16 cellular contexts compared by ENCODE assay signal in the genomic region with DNA sequence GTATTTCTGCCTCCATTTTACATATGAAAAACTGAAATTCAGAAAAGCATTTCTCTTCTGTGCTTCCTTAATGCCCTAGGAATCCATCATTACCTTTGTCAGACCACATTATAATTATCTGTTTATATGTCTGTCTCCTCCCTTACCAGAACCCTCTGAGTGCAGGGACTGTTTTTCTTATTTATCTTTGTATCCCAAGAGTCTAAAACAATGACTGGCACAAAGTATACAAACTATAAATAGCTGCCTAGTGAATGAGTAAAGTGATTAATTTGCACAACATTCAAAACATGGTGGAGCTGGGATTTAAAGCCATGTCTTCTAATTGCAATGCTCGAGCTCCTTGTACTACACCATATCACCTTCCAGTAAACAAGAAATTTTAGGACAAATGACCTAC. TPM values are rescaled to one million over a fixed set of nuclear protein-coding genes. Genes with fewer than 3 reads are reported as not detected.
"Had no signal": no experiment of that assay in that cellular context is flagged by ENCODE, and none has a peak within 500 bp of the region (broad histone marks: within the 10 kb centered on the region; RNA-seq: fewer than 3 reads in every experiment).

No MANE protein-coding gene starts in this region.

- H3K27me3 Mint-ChIP-seq: activated CD8-positive, alpha-beta memory T cell treated with anti-CD3 and anti-CD28 coated beads, Interleukin-2, amount 10 ng/mL, durations not matched to agents 7 days and 5 days; activated naive CD8-positive, alpha-beta T cell; natural killer cell treated with Interleukin-12 subunit alpha and Interleukin-12 subunit beta and Interleukin-15 and Interleukin-18, amount 100 ng/mL, for 72 hours; progenitor cell of endocrine pancreas had no signal

- H3K27ac ChIP-seq: right lobe of liver, transverse colon had no signal

- H3K27me3 ChIP-seq: right lobe of liver, transverse colon had no signal

- H3K27ac Mint-ChIP-seq: activated CD8-positive, alpha-beta memory T cell treated with anti-CD3 and anti-CD28 coated beads, Interleukin-2, amount 10 ng/mL, durations not matched to agents 7 days and 5 days; natural killer cell treated with Interleukin-12 subunit alpha and Interleukin-12 subunit beta and Interleukin-15 and Interleukin-18, amount 100 ng/mL, for 72 hours; progenitor cell of endocrine pancreas; T-helper 2 cell treated with Interferon-gamma antibody and Interleukin-4, amounts not matched to agents 5 μg/mL and 100 μg/mL, for 36 hours had no signal

- ATAC-seq: activated CD8-positive, alpha-beta memory T cell treated with anti-CD3 and anti-CD28 coated beads, Interleukin-2, amount 10 ng/mL, durations not matched to agents 7 days and 5 days; activated T-cell treated with anti-CD3 and anti-CD28 coated beads, Interleukin-2, amount 50 U/mL, for 4 hours; natural killer cell treated with Interleukin-12 subunit alpha and Interleukin-12 subunit beta and Interleukin-15 and Interleukin-18, amount 100 ng/mL, for 72 hours; right lobe of liver had no signal

- H3K9me3 ChIP-seq: right lobe of liver, transverse colon had no signal

- H3K4me1 ChIP-seq: transverse colon had no signal

- H3K4me1 Mint-ChIP-seq: activated CD8-positive, alpha-beta memory T cell treated with anti-CD3 and anti-CD28 coated beads, Interleukin-2, amount 10 ng/mL, durations not matched to agents 7 days and 5 days had no signal

- DNase-seq: activated CD4-positive, alpha-beta T cell treated with anti-CD3 and anti-CD28 coated beads for 1 hour; activated CD4-positive, alpha-beta T cell treated with anti-CD3 and anti-CD28 coated beads, Interleukin-2, amount 50 U/mL, for 48 hours; activated CD8-positive, alpha-beta memory T cell treated with anti-CD3 and anti-CD28 coated beads, Interleukin-2, amount 10 ng/mL, durations not matched to agents 7 days and 5 days; activated gamma-delta T cell; activated T-cell treated with anti-CD3 and anti-CD28 coated beads, Interleukin-2, amount 50 U/mL, for 4 hours; anterior cingulate cortex; nucleus accumbens; right lobe of liver; stimulated activated naive CD4-positive, alpha-beta T cell; substantia nigra; transverse colon had no signal

- H3K9me3 Mint-ChIP-seq: activated T-cell treated with anti-CD3 and anti-CD28 coated beads, Interleukin-2, amount 50 U/mL, for 4 hours; natural killer cell treated with Interleukin-12 subunit alpha and Interleukin-12 subunit beta and Interleukin-15 and Interleukin-18, amount 100 ng/mL, for 72 hours; T-helper 2 cell treated with Interferon-gamma antibody and Interleukin-4, amounts not matched to agents 5 μg/mL and 100 μg/mL, for 36 hours had no signal

- H3K4me3 ChIP-seq: right lobe of liver, transverse colon had no signal

- H3K4me3 Mint-ChIP-seq: activated CD8-positive, alpha-beta memory T cell treated with anti-CD3 and anti-CD28 coated beads, Interleukin-2, amount 10 ng/mL, durations not matched to agents 7 days and 5 days; activated naive CD8-positive, alpha-beta T cell; activated T-cell treated with anti-CD3 and anti-CD28 coated beads, Interleukin-2, amount 50 U/mL, for 4 hours; natural killer cell treated with Interleukin-12 subunit alpha and Interleukin-12 subunit beta and Interleukin-15 and Interleukin-18, amount 100 ng/mL, for 72 hours; T-helper 2 cell treated with Interferon-gamma antibody and Interleukin-4, amounts not matched to agents 5 μg/mL and 100 μg/mL, for 36 hours had no signal

RNA-seq across cellular contexts. Expression of gene HK3, which starts 49.3 kb away (rescaled TPM):
- total RNA-seq: activated CD8-positive, alpha-beta memory T cell treated with anti-CD3 and anti-CD28 coated beads, Interleukin-2, amount 10 ng/mL, durations not matched to agents 7 days and 5 days; chondrocyte; progenitor cell of endocrine pancreas had no signal
